ENCODE assay signal across 20 cellular contexts in the genomic region with DNA sequence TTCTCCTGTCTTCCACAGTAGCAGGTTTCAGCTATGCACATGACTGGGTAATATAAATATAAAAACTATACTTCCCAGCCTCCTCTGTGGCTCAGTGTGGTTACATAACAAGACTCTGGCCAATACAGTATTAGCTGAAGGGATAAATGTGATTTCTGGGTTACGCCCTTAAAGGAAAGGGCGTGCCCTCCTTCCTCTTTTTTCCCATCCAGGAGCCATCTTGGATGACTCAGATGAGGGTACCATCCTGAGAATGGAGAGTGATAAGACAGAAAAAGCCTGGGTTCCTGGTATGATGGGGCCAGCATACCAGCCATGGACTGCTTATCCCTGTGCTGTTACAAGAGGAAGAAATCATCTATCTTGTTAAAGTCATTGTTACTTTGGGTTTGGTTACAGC.
DNase-seq lines count a peak whose midpoint lies in the region; ATAC-seq, FAIRE-seq and TF ChIP-seq lines count a peak whose summit lies in the region.
"Had no signal": no experiment of that assay in that cellular context is flagged by ENCODE, and none has a peak within 500 bp of the region (broad histone marks: within the 10 kb centered on the region; RNA-seq: fewer than 3 reads in every experiment).

No MANE protein-coding gene starts in this region.

- H3K4me3 ChIP-seq in A673 (ENCODE audit: low read depth, low read length, poor library complexity, severe bottlenecking) (no peak overlapping the region), astrocyte (ENCODE audit: insufficient read depth, low read depth, low read length) (no peak overlapping the region)
- H3K4me3 ChIP-seq: ascending aorta, esophagus squamous epithelium, HAP-1, MG63 had no signal

- ATAC-seq in GM19035 (IDR thresholded peaks at IDR 0.05; ENCODE audit: unreplicated experiment), result no peak
- ATAC-seq in GM19452 (IDR thresholded peaks at IDR 0.05; ENCODE audit: unreplicated experiment), result no peak
- ATAC-seq: activated CD4-positive, CD25-positive, alpha-beta regulatory T cell treated with anti-CD3 and anti-CD28 coated beads, Interleukin-2, amount 50 U/mL, for 24 hours had no signal

- H3K27ac Mint-ChIP-seq in astrocyte (ENCODE audit: unreplicated experiment), result peak overlapping the region; percentile 30
- H3K27ac Mint-ChIP-seq: activated naive CD4-positive, alpha-beta T cell treated with anti-CD3 and anti-CD28 coated beads for 36 hours; nephron progenitor cell had no signal

- H3K4me1 Mint-ChIP-seq in astrocyte (ENCODE audit: low read depth, unreplicated experiment), result peaks cover 18% of the 10 kb centered on the region

- FAIRE-seq in astrocyte (lab: Jason Lieb, UNC), result no peak

- DNase-seq in A673 (ENCODE audit: low spot score), result peak; percentile 17
- DNase-seq in CD1c-positive myeloid dendritic cell (ENCODE audit: extremely low spot score), result peak; percentile 25
- DNase-seq in NCI-H226, result peak; percentile 43
- no peak for DNase-seq in astrocyte (ENCODE audit: low read depth)
- DNase-seq in NCI-H1105 treated with DMSO at 0.1 percent for 48 hours (lab: John Stamatoyannopoulos, UW), result no peak
- no peak for DNase-seq in hypothalamus (lab: John Stamatoyannopoulos, UW)
- DNase-seq: activated naive CD4-positive, alpha-beta T cell treated with anti-CD3 and anti-CD28 coated beads for 36 hours; BE2C; DMS 273 treated with DMSO at 0.1 percent for 48 hours; effector CD8-positive, alpha-beta T cell; esophagus squamous epithelium; MG63; NCI-H2029 treated with DMSO at 0.1 percent for 48 hours; NCI-H510A; nephron progenitor cell had no signal

- no peak overlapping the region for H3K4me3 Mint-ChIP-seq in astrocyte (ENCODE audit: unreplicated experiment)
- H3K4me3 Mint-ChIP-seq: activated naive CD4-positive, alpha-beta T cell treated with anti-CD3 and anti-CD28 coated beads for 36 hours; nephron progenitor cell had no signal

- H3K36me3 Mint-ChIP-seq in astrocyte (ENCODE audit: low read depth, unreplicated experiment), result peaks cover 4% of the 10 kb centered on the region

- H3K27me3 ChIP-seq in A673 (replicated peaks; ENCODE audit: insufficient read depth, low read depth, low read length, poor library complexity) (no peaks in the 10 kb centered on the region), astrocyte (ENCODE audit: insufficient read depth, low read length) (no peaks in the 10 kb centered on the region)
- H3K27me3 ChIP-seq: ascending aorta, esophagus squamous epithelium, MG63 had no signal

- H3K27ac ChIP-seq in A673 (ENCODE audit: low read depth, low read length, poor library complexity, severe bottlenecking) (peak overlapping the region; percentile 41), astrocyte (ENCODE audit: low read depth, low read length) (no peak overlapping the region)
- H3K27ac ChIP-seq: ascending aorta, esophagus squamous epithelium had no signal

- no peak for TF ChIP-seq CTCF in A673 (conservative IDR thresholded peaks at IDR 0.05; ENCODE audit: low read depth, low read length)
- no peak for TF ChIP-seq CTCF in astrocyte (IDR thresholded peaks at IDR 0.05; ENCODE audit: insufficient read depth, low read depth, low read length)

- H3K36me3 ChIP-seq in A673 (ENCODE audit: insufficient read depth, low read length, poor library complexity, severe bottlenecking) (no peaks in the 10 kb centered on the region), astrocyte (ENCODE audit: insufficient read depth, low read length) (no peaks in the 10 kb centered on the region)
- H3K36me3 ChIP-seq: ascending aorta, BE2C, esophagus squamous epithelium, HAP-1, MG63 had no signal

- CTCF ChIA-PET in A673 (lab: Charles Lee), result interaction anchor here (0.5 kb wide), 2 partner anchors 124 to 356 kb away, joined by 3 to 9 read pairs; a partner anchor contains a TSS

- POLR2A ChIA-PET in A673 (lab: Charles Lee; ENCODE audit: low non-redundant PET), result no interaction called here

- H3K9me3 ChIP-seq in A673 (ENCODE audit: low read depth, low read length, poor library complexity, severe bottlenecking), result no peaks in the 10 kb centered on the region
- no peaks in the 10 kb centered on the region for H3K9me3 ChIP-seq in astrocyte (ENCODE audit: insufficient read depth, low read depth, low read length)
- H3K9me3 ChIP-seq: ascending aorta, BE2C, esophagus squamous epithelium, HAP-1, MG63 had no signal

- H3K9ac ChIP-seq in astrocyte (ENCODE audit: low read length), result no peak overlapping the region

- no peaks in the 10 kb centered on the region for H3K9me3 Mint-ChIP-seq in astrocyte (ENCODE audit: unreplicated experiment)
- H3K9me3 Mint-ChIP-seq: activated naive CD4-positive, alpha-beta T cell treated with anti-CD3 and anti-CD28 coated beads for 36 hours; nephron progenitor cell had no signal

- no peak overlapping the region for H3K4me2 ChIP-seq in astrocyte (ENCODE audit: low read length)

- no peaks in the 10 kb centered on the region for H3K79me2 ChIP-seq in astrocyte (ENCODE audit: insufficient read depth, low read length)

- BruUV-seq in A673 (replicated peaks; lab: Mats Ljungman, UMichigan), result no TSS peak

- peaks cover 12% of the 10 kb centered on the region for H3K4me1 ChIP-seq in A673 (ENCODE audit: insufficient read depth, low read length, poor library complexity, severe bottlenecking)
- peaks cover 4% of the 10 kb centered on the region for H3K4me1 ChIP-seq in astrocyte (ENCODE audit: insufficient read depth, low read length)
- H3K4me1 ChIP-seq: ascending aorta, BE2C, HAP-1 had no signal

- no peaks in the 10 kb centered on the region for H3K27me3 Mint-ChIP-seq in astrocyte (ENCODE audit: low read depth, unreplicated experiment)

- intact Hi-C loops in A673 (cut with micrococcal nuclease; ENCODE audit: unreplicated experiment), result loop anchor here (10.0 kb wide), 1 partner anchor 176 kb away; no protein-coding TSS in a partner anchor

- no peaks in the 10 kb centered on the region for H4K20me1 ChIP-seq in astrocyte (ENCODE audit: insufficient read depth, low read length)

- no peak overlapping the region for H2AFZ ChIP-seq in astrocyte (ENCODE audit: low read depth, low read length)

Comparison
In these comparisons a context has a peak if more than half of its experiments do, and no peak if none do; other contexts are left out.
1. DNase-seq: peak in A673 (single experiment), CD1c-positive myeloid dendritic cell (single experiment) and NCI-H226 (single experiment); none in astrocyte (single experiment), NCI-H1105 treated with DMSO at 0.1 percent for 48 hours (single experiment) and hypothalamus (0 of 51).